Comparison of ENCODE assay signal across 20 cellular contexts in genomic region chr20:23626040-23626620, GRCh38. TPM values are rescaled to one million over a fixed set of nuclear protein-coding genes. Genes with fewer than 3 reads are reported as not detected.
A peak's percentile ranks its signal among the peaks of the same experiment; 100 is the strongest.
DNase-seq lines count a peak whose midpoint lies in the region; ATAC-seq and TF ChIP-seq lines count a peak whose summit lies in the region.
"Had no signal": no experiment of that assay in that cellular context is flagged by ENCODE, and none has a peak within 500 bp of the region (broad histone marks: within the 10 kb centered on the region; RNA-seq: fewer than 3 reads in every experiment).

No MANE protein-coding gene starts in this region.

- BruUV-seq in PC-3 (replicated peaks; lab: Mats Ljungman, UMichigan), result no TSS peak

- CTCF ChIA-PET in PC-3 (lab: Charles Lee), result no interaction called here

- H3K9me3 ChIP-seq in PC-3 (ENCODE audit: low read length) (no peaks in the 10 kb centered on the region), esophagus squamous epithelium (no peaks in the 10 kb centered on the region)
- H3K9me3 ChIP-seq: tibial artery had no signal

- TF ChIP-seq POLR2A in esophagus squamous epithelium (IDR thresholded peaks at IDR 0.05), result no peak

- H3K79me2 ChIP-seq in PC-3 (ENCODE audit: low read length), result no peaks in the 10 kb centered on the region

- TF ChIP-seq CTCF in PC-3 (conservative IDR thresholded peaks at IDR 0.05; ENCODE audit: low read depth, low read length), result no peak
- TF ChIP-seq CTCF in esophagus squamous epithelium (IDR thresholded peaks at IDR 0.05), result peak in 1 of 6 experiments; percentile 5
- no peak for TF ChIP-seq CTCF in retinal pigment epithelial cell (conservative IDR thresholded peaks at IDR 0.05; ENCODE audit: low read depth, low read length)

- no peaks in the 10 kb centered on the region for H3F3A ChIP-seq in PC-3 (ENCODE audit: low read length, unreplicated experiment)

- peak; percentile 39 for ATAC-seq in PC-3
- no peak for ATAC-seq in GM21619 (IDR thresholded peaks at IDR 0.05; ENCODE audit: unreplicated experiment)

- H3K27ac ChIP-seq in PC-3 (ENCODE audit: low read length) (no peak overlapping the region), esophagus squamous epithelium (peak overlapping the region in 3 of 4 donors; percentile 36 to 65 (median 38))
- H3K27ac ChIP-seq: BLaER1, dorsolateral prefrontal cortex, KMS-11, tibial artery had no signal

- DNase-seq in ELR (ENCODE audit: low read depth), result peak; percentile 38
- DNase-seq in PC-3, result peak; percentile 70
- no peak for DNase-seq in esophagus squamous epithelium (lab: John Stamatoyannopoulos, UW)
- DNase-seq in retinal pigment epithelial cell (ENCODE audit: low read depth), result peak; percentile 62
- DNase-seq in activated CD8-positive, alpha-beta memory T cell treated with anti-CD3 and anti-CD28 coated beads for 24 hours, result no peak
- DNase-seq in C1 segment of cervical spinal cord (lab: John Stamatoyannopoulos, UW), result no peak
- no peak for DNase-seq in T-helper 2 cell
- DNase-seq: anterior cingulate cortex; dorsolateral prefrontal cortex; GOT3; NCI-H1694; stimulated activated CD4-positive, alpha-beta T cell treated with anti-CD3 and anti-CD28 coated beads, Interleukin-2, amount 100 ng/mL, for 24 hours; stimulated activated CD8-positive, alpha-beta memory T cell treated with anti-CD3 and anti-CD28 coated beads, Interleukin-4, amount 100 ng/mL, for 48 hours had no signal

- no peaks in the 10 kb centered on the region for H3K36me3 ChIP-seq in PC-3 (ENCODE audit: low read depth, low read length)
- H3K36me3 ChIP-seq in esophagus squamous epithelium, result peaks cover 0 to under 1% (median 0%) of the 10 kb centered on the region in 3 donors
- H3K36me3 ChIP-seq: BLaER1, tibial artery had no signal

- POLR2A ChIA-PET in PC-3 (lab: Charles Lee; ENCODE audit: unreplicated experiment), result no interaction called here

- WGBS in esophagus squamous epithelium, 2 donors, result 60 to 67% methylated on average over 3 to 4 of the region's 4 CpGs

- H4K20me1 ChIP-seq in PC-3 (ENCODE audit: low read length), result no peaks in the 10 kb centered on the region
- H4K20me1 ChIP-seq: BLaER1 had no signal

- H3K27me3 ChIP-seq in PC-3 (ENCODE audit: low read length), result no peaks in the 10 kb centered on the region
- H3K27me3 ChIP-seq in esophagus squamous epithelium, result no peaks in the 10 kb centered on the region
- H3K27me3 ChIP-seq: BLaER1, dorsolateral prefrontal cortex, tibial artery had no signal

- H3K4me1 ChIP-seq in PC-3 (ENCODE audit: insufficient read depth, low read length) (peaks cover 45% of the 10 kb centered on the region), esophagus squamous epithelium (peaks cover 0 to 57% (median 41%) of the 10 kb centered on the region in 3 donors)

- no peak overlapping the region for H2AFZ ChIP-seq in PC-3 (ENCODE audit: low read length)

- no peaks in the 10 kb centered on the region for H3K9me2 ChIP-seq in PC-3 (replicated peaks; ENCODE audit: low read length)

- H3K4me3 ChIP-seq in PC-3 (ENCODE audit: low read length) (no peak overlapping the region), esophagus squamous epithelium (no peak overlapping the region), retinal pigment epithelial cell (ENCODE audit: low read length) (no peak overlapping the region)
- H3K4me3 ChIP-seq: BLaER1, dorsolateral prefrontal cortex, tibial artery had no signal

- no peak overlapping the region for H3K9ac ChIP-seq in PC-3 (ENCODE audit: low read length)
- H3K9ac ChIP-seq: BLaER1, KMS-11 had no signal

- intact Hi-C loops in PC-3 (cut with micrococcal nuclease) (loop anchor here (5.0 kb wide), 1 partner anchor 264 kb away; the partner anchor contains the start of gene GZF1), esophagus squamous epithelium (cut with DNase I) (no loop called here)

- H3K4me2 ChIP-seq in PC-3 (ENCODE audit: low read length), result no peak overlapping the region
- H3K4me2 ChIP-seq: BLaER1, KMS-11 had no signal

RNA-seq across cellular contexts. Expression of gene CST3, which starts 11.6 kb away (rescaled TPM):
- 311 and 331 TPM in 2 replicates for total RNA-seq in PC-3 (2014; rRNA removed)
- total RNA-seq in esophagus squamous epithelium, result 100 to 1,000 TPM; 323 to 899 (median 600) TPM

RNA-seq across cellular contexts. Expression of gene CST9, which starts 20.4 kb away (rescaled TPM):
- total RNA-seq in PC-3 (2014; rRNA removed) (not detected in 2 replicates), esophagus squamous epithelium (not detected)
- total RNA-seq: Daoy, frontal cortex, progenitor cell of endocrine pancreas had no signal

RNA-seq across cellular contexts. Expression of gene CST9L, which starts 57.8 kb away (rescaled TPM):
- not detected in 2 replicates for total RNA-seq in PC-3 (2014; rRNA removed)
- not detected for total RNA-seq in esophagus squamous epithelium
- total RNA-seq: Daoy, dorsolateral prefrontal cortex, frontal cortex, progenitor cell of endocrine pancreas had no signal

Comparison
In these comparisons a context has a peak if more than half of its experiments do, and no peak if none do; other contexts are left out.
1. DNase-seq: peak in ELR (single experiment), PC-3 (single experiment) and retinal pigment epithelial cell (single experiment); none in esophagus squamous epithelium (single experiment), activated CD8-positive, alpha-beta memory T cell treated with anti-CD3 and anti-CD28 coated beads for 24 hours (single experiment), C1 segment of cervical spinal cord (0 of 14) and T-helper 2 cell (0 of 5).